Comparison of ENCODE assay signal across 1 cellular context in genomic region chr16:11805556-11805955, GRCh38.
TF ChIP-seq lines count a peak whose summit lies in the region.

No MANE protein-coding gene starts in this region.

TF ChIP-seq in SK-N-SH, 30 proteins besides CTCF, POLR2A, EP300 and RAD21 (continued from another document):
- no peak for TF ChIP-seq NRF1 (IDR thresholded peaks at IDR 0.05; ENCODE audit: low read depth, low read length)
TF ChIP-seq in SK-N-SH: peak in this region for 2.
